Comparison of ENCODE assay signal across 1 cellular context in genomic region chr6:105648276-105648675, GRCh38.
TF ChIP-seq lines count a peak whose summit lies in the region.

No MANE protein-coding gene starts in this region.

TF ChIP-seq in GM12878, 131 proteins besides CTCF, POLR2A, EP300 and RAD21 (continued from another document and continues in another):
- TF ChIP-seq E2F8 (IDR thresholded peaks at IDR 0.05; ENCODE audit: low read depth, partially characterized antibody) (peak; percentile 29), RELA (IDR thresholded peaks at IDR 0.05; ENCODE audit: borderline replicate concordance, partially characterized antibody) (no peak), ZNF217 (IDR thresholded peaks at IDR 0.05) (no peak), E4F1 (IDR thresholded peaks at IDR 0.05; ENCODE audit: borderline replicate concordance, partially characterized antibody) (no peak), SMAD1 (IDR thresholded peaks at IDR 0.05; ENCODE audit: low read depth, partially characterized antibody) (no peak), CHD1 (IDR thresholded peaks at IDR 0.05; ENCODE audit: low read depth, low read length) (no peak), TAF1 (IDR thresholded peaks at IDR 0.05; ENCODE audit: borderline replicate concordance, low read depth, low read length) (no peak), KDM1A (IDR thresholded peaks at IDR 0.05; ENCODE audit: borderline replicate concordance) (no peak), CHD4 (IDR thresholded peaks at IDR 0.05) (no peak), ZNF592 (IDR thresholded peaks at IDR 0.05) (no peak), MYB (IDR thresholded peaks at IDR 0.05; ENCODE audit: borderline replicate concordance, low read depth, low read length) (no peak), ZSCAN29 (IDR thresholded peaks at IDR 0.05) (no peak), SIN3A (IDR thresholded peaks at IDR 0.05; ENCODE audit: low read depth, low read length) (no peak), USF2 (IDR thresholded peaks at IDR 0.05; ENCODE audit: borderline replicate concordance, low read depth, low read length) (no peak), REST (IDR thresholded peaks at IDR 0.05; ENCODE audit: low read depth, low read length) (no peak), E2F4 (IDR thresholded peaks at IDR 0.05; ENCODE audit: low read depth, low read length) (no peak), EED (IDR thresholded peaks at IDR 0.05; ENCODE audit: low read depth) (no peak), MTA2 (IDR thresholded peaks at IDR 0.05; ENCODE audit: low read depth) (peak; percentile 79), EZH2 (IDR thresholded peaks at IDR 0.05; ENCODE audit: borderline replicate concordance, control insufficient read depth, low read depth, low read length) (no peak), ETV6 (conservative IDR thresholded peaks at IDR 0.05 in 1 of 2, IDR thresholded peaks at IDR 0.05 in 1 of 2; ENCODE audit: borderline replicate concordance in 1 of 2, low read depth in 1 of 2) (no peak), TBL1XR1 (IDR thresholded peaks at IDR 0.05; ENCODE audit: low read depth, low read length) (no peak), TCF7 (IDR thresholded peaks at IDR 0.05; ENCODE audit: borderline replicate concordance) (no peak), CBFB (IDR thresholded peaks at IDR 0.05; ENCODE audit: low read depth) (no peak), SREBF2 (IDR thresholded peaks at IDR 0.05; ENCODE audit: low read length) (no peak), ZNF384 (IDR thresholded peaks at IDR 0.05; ENCODE audit: borderline replicate concordance, low read depth, low read length) (no peak)
- TF ChIP-seq, protein P1, sequence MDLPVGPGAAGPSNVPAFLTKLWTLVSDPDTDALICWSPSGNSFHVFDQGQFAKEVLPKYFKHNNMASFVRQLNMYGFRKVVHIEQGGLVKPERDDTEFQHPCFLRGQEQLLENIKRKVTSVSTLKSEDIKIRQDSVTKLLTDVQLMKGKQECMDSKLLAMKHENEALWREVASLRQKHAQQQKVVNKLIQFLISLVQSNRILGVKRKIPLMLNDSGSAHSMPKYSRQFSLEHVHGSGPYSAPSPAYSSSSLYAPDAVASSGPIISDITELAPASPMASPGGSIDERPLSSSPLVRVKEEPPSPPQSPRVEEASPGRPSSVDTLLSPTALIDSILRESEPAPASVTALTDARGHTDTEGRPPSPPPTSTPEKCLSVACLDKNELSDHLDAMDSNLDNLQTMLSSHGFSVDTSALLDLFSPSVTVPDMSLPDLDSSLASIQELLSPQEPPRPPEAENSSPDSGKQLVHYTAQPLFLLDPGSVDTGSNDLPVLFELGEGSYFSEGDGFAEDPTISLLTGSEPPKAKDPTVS (IDR thresholded peaks at IDR 0.05; ENCODE audit: low read depth, low read length) = no peak
- TF ChIP-seq, protein P2, sequence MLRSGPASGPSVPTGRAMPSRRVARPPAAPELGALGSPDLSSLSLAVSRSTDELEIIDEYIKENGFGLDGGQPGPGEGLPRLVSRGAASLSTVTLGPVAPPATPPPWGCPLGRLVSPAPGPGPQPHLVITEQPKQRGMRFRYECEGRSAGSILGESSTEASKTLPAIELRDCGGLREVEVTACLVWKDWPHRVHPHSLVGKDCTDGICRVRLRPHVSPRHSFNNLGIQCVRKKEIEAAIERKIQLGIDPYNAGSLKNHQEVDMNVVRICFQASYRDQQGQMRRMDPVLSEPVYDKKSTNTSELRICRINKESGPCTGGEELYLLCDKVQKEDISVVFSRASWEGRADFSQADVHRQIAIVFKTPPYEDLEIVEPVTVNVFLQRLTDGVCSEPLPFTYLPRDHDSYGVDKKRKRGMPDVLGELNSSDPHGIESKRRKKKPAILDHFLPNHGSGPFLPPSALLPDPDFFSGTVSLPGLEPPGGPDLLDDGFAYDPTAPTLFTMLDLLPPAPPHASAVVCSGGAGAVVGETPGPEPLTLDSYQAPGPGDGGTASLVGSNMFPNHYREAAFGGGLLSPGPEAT (IDR thresholded peaks at IDR 0.05; ENCODE audit: low read depth) = peak; percentile 91
- TF ChIP-seq, protein P3, sequence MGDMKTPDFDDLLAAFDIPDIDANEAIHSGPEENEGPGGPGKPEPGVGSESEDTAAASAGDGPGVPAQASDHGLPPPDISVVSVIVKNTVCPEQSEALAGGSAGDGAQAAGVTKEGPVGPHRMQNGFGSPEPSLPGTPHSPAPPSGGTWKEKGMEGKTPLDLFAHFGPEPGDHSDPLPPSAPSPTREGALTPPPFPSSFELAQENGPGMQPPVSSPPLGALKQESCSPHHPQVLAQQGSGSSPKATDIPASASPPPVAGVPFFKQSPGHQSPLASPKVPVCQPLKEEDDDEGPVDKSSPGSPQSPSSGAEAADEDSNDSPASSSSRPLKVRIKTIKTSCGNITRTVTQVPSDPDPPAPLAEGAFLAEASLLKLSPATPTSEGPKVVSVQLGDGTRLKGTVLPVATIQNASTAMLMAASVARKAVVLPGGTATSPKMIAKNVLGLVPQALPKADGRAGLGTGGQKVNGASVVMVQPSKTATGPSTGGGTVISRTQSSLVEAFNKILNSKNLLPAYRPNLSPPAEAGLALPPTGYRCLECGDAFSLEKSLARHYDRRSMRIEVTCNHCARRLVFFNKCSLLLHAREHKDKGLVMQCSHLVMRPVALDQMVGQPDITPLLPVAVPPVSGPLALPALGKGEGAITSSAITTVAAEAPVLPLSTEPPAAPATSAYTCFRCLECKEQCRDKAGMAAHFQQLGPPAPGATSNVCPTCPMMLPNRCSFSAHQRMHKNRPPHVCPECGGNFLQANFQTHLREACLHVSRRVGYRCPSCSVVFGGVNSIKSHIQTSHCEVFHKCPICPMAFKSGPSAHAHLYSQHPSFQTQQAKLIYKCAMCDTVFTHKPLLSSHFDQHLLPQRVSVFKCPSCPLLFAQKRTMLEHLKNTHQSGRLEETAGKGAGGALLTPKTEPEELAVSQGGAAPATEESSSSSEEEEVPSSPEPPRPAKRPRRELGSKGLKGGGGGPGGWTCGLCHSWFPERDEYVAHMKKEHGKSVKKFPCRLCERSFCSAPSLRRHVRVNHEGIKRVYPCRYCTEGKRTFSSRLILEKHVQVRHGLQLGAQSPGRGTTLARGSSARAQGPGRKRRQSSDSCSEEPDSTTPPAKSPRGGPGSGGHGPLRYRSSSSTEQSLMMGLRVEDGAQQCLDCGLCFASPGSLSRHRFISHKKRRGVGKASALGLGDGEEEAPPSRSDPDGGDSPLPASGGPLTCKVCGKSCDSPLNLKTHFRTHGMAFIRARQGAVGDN (IDR thresholded peaks at IDR 0.05) = peak; percentile 58; the same call in 1 of the 2 replicates
